1 cellular context compared by ENCODE assay signal in genomic region chr6:34423254-34423653, GRCh38.
TF ChIP-seq lines count a peak whose summit lies in the region.

No MANE protein-coding gene starts in this region.

TF ChIP-seq in HEK293, 187 proteins besides CTCF, POLR2A, EP300 and RAD21 (continued from another document):
- TF ChIP-seq HIC1 (tag by site-specific recombination; IDR thresholded peaks at IDR 0.05), result 0 out of 2 replicates have a peak, but pooled peaks have one; percentile 31
- no peak for TF ChIP-seq PATZ1 (tag by site-specific recombination; IDR thresholded peaks at IDR 0.05)
TF ChIP-seq in HEK293: peak in this region for 4.
